In genomic region chr20:41364236-41364855, GRCh38 we compare ENCODE assay signal across 19 cellular contexts. TPM values are rescaled to one million over a fixed set of nuclear protein-coding genes. Genes with fewer than 3 reads are reported as not detected.
DNase-seq lines count a peak whose midpoint lies in the region; ATAC-seq, FAIRE-seq and TF ChIP-seq lines count a peak whose summit lies in the region.
"Had no signal": no experiment of that assay in that cellular context is flagged by ENCODE, and none has a peak within 500 bp of the region (broad histone marks: within the 10 kb centered on the region; RNA-seq: fewer than 3 reads in every experiment).

No MANE protein-coding gene starts in this region.

- no peaks in the 10 kb centered on the region for H3K9me2 ChIP-seq in PC-3 (replicated peaks; ENCODE audit: low read length)

- no peak overlapping the region for H4K91ac ChIP-seq in H1 (replicated peaks; ENCODE audit: insufficient read length, low read length)

- H3K36me3 ChIP-seq in HEK293 (ENCODE audit: control insufficient read depth in 2 of 2, insufficient read depth in 1 of 2, low read length in 2 of 2) (peaks cover 0 to 46% of the 10 kb centered on the region in 2 experiments; a peak in 1 of 3 replicates), PC-3 (ENCODE audit: low read depth, low read length) (no peaks in the 10 kb centered on the region), H1 (ENCODE audit: control insufficient read depth in 2 of 4, insufficient read depth in 4 of 4, low read length in 3 of 4) (no peaks in the 10 kb centered on the region), breast epithelium (no peaks in the 10 kb centered on the region)
- H3K36me3 ChIP-seq: SJCRH30 had no signal

- TF ChIP-seq POLR2A in H1 (IDR thresholded peaks at IDR 0.05; ENCODE audit: control extremely low read depth in 1 of 2, low read depth in 2 of 2, low read length in 2 of 2) (no peak), breast epithelium (IDR thresholded peaks at IDR 0.05) (no peak)

- H3K56ac ChIP-seq in H1 (replicated peaks; ENCODE audit: insufficient read length, low read depth, low read length) = no peak overlapping the region

- peaks cover 7% of the 10 kb centered on the region; the same call in 1 of the 2 replicates for H3K23me2 ChIP-seq in H1 (ENCODE audit: low read depth, low read length)

- H3K23ac ChIP-seq in H1 (ENCODE audit: insufficient read length) = no peak overlapping the region

- no peaks in the 10 kb centered on the region for H3K9me3 Mint-ChIP-seq in stimulated activated naive B cell treated with anti-CD40 and anti-IgM and Interleukin-4, amounts not matched to agents 10 μg/mL and 1 μg/mL and 100 μg/mL, for 72 hours

- POLR2A ChIA-PET in HEK293 (lab: Yijun Ruan, JAX) (no interaction called here), PC-3 (lab: Charles Lee; ENCODE audit: unreplicated experiment) (no interaction called here), H1 (lab: Charles Lee; ENCODE audit: partially characterized antibody) (interaction anchor here (1.0 to 1.1 kb wide), 2 partner anchors 9 to 21 kb away, joined by 3 read pairs; no protein-coding TSS in a partner anchor)

- DNase-seq in PC-3 (no peak), H1 (ENCODE audit: low read depth in 1 of 2, low spot score in 2 of 2) (no peak), breast epithelium (ENCODE audit: low spot score in 2 of 2) (no peak)
- no peak for DNase-seq in stimulated activated naive B cell treated with anti-CD40 and anti-IgM and Interleukin-4, amounts not matched to agents 10 μg/mL and 1 μg/mL and 100 μg/mL, for 72 hours
- DNase-seq: AML-193, DND-41, KG1, NCI-H1417, NCI-H187, NCI-H2107, NCI-H510A, NCI-H774, OCI-M1, RPMI8226, SJCRH30 had no signal

- intact Hi-C loops in PC-3 (cut with micrococcal nuclease) = no loop called here
- intact Hi-C loops in breast epithelium (cut with DNase I; ENCODE audit: low total_unique reads) = no loop called here

- WGBS in H1 (ENCODE audit: extremely low coverage in 1 of 2, insufficient coverage in 1 of 2, insufficient read length in 1 of 2, insufficient replicate concordance in 2 of 2, low coverage in 1 of 2, low lambda C conversion rate in 2 of 2, missing lambda C conversion rate in 1 of 2), 2 experiments = 88% methylated on average over 10 of the region's 13 CpGs; no CpG with 5 or more reads in 1 of the 2 experiments

- no peak overlapping the region for H2BK120ac ChIP-seq in H1 (replicated peaks; ENCODE audit: low read depth, low read length)

- TF ChIP-seq EP300 in H1 (IDR thresholded peaks at IDR 0.05; ENCODE audit: borderline replicate concordance in 1 of 2, low read depth in 2 of 2, low read length in 2 of 2) = no peak

- no peak overlapping the region for H4K5ac ChIP-seq in H1 (ENCODE audit: insufficient read length, low read depth, low read length)

- peak; percentile 22 for ATAC-seq in PC-3
- no peak for ATAC-seq in stimulated activated naive B cell treated with anti-CD40 and anti-IgM and Interleukin-4, amounts not matched to agents 10 μg/mL and 1 μg/mL and 100 μg/mL, for 72 hours (replicated peaks)
- no peak for ATAC-seq in GM18861 (IDR thresholded peaks at IDR 0.05; ENCODE audit: unreplicated experiment)
- ATAC-seq in HG03280 (IDR thresholded peaks at IDR 0.05; ENCODE audit: unreplicated experiment) = no peak

- peaks cover 6 to 7% of the 10 kb centered on the region in 2 donors for H3K4me1 Mint-ChIP-seq in stimulated activated naive B cell treated with anti-CD40 and anti-IgM and Interleukin-4, amounts not matched to agents 10 μg/mL and 1 μg/mL and 100 μg/mL, for 72 hours
- H3K4me1 Mint-ChIP-seq: CD14-positive monocyte had no signal

- no peak overlapping the region for H2BK12ac ChIP-seq in H1 (ENCODE audit: low read depth, low read length)

- BruUV-seq in PC-3 (replicated peaks; lab: Mats Ljungman, UMichigan) = no TSS peak

- H3K27ac ChIP-seq in HEK293 (ENCODE audit: extremely low read depth, low read depth, low read length) (no peak overlapping the region), PC-3 (ENCODE audit: low read length) (no peak overlapping the region), H1 (ENCODE audit: low read depth, low read length) (no peak overlapping the region), breast epithelium (no peak overlapping the region)
- H3K27ac ChIP-seq: SJCRH30 had no signal

- no peak overlapping the region for H3K18ac ChIP-seq in H1 (ENCODE audit: extremely low read depth, low read length)

- H3K4me3 Mint-ChIP-seq in stimulated activated naive B cell treated with anti-CD40 and anti-IgM and Interleukin-4, amounts not matched to agents 10 μg/mL and 1 μg/mL and 100 μg/mL, for 72 hours = no peak overlapping the region

- H4K8ac ChIP-seq in H1 (ENCODE audit: extremely low read depth, insufficient read depth, low read length) = no peak overlapping the region

- no peaks in the 10 kb centered on the region for H4K20me1 ChIP-seq in PC-3 (ENCODE audit: low read length)
- peaks cover 2 to 10% of the 10 kb centered on the region in 2 experiments for H4K20me1 ChIP-seq in H1 (replicated peaks in 1 of 2; ENCODE audit: control insufficient read depth in 1 of 2, insufficient read depth in 2 of 2, low read length in 2 of 2)

- CTCF ChIA-PET in HEK293 (lab: Yijun Ruan, JAX) = interaction anchor here (0.6 to 1.1 kb wide), 3 partner anchors 11 to 229 kb away, joined by 3 read pairs; no protein-coding TSS in a partner anchor
- CTCF ChIA-PET in PC-3 (lab: Charles Lee) = no interaction called here
- CTCF ChIA-PET in H1 (lab: Charles Lee; ENCODE audit: partially characterized antibody) = interaction anchor here (0.6 to 1.3 kb wide), 7 partner anchors 12 to 209 kb away, joined by 3 to 4 read pairs (median 4); partner anchors contain the start of gene LPIN3

- peak; percentile 37; the same call in 1 of the 2 replicates for TF ChIP-seq CTCF in HEK293 (tag by site-specific recombination; IDR thresholded peaks at IDR 0.05)
- TF ChIP-seq CTCF in PC-3 (conservative IDR thresholded peaks at IDR 0.05; ENCODE audit: low read depth, low read length) = no peak
- no peak for TF ChIP-seq CTCF in H1 (IDR thresholded peaks at IDR 0.05; ENCODE audit: control extremely low read depth in 1 of 3, insufficient read depth in 1 of 3, low read depth in 1 of 3, low read length in 3 of 3)
- TF ChIP-seq CTCF in breast epithelium (IDR thresholded peaks at IDR 0.05) = no peak

- H3K27me3 ChIP-seq in PC-3 (ENCODE audit: low read length) (peaks cover 35% of the 10 kb centered on the region), H1 (replicated peaks in 1 of 4; ENCODE audit: control insufficient read depth in 3 of 4, extremely low read depth in 1 of 4, insufficient read depth in 3 of 4, low read length in 3 of 4) (peaks cover 18 to 40% (median 36%) of the 10 kb centered on the region in 4 experiments), breast epithelium (peaks cover 3 to 22% of the 10 kb centered on the region in 2 donors)
- H3K27me3 ChIP-seq: SJCRH30 had no signal

- H2AFZ ChIP-seq in PC-3 (ENCODE audit: low read length) (no peak overlapping the region), H1 (ENCODE audit: low read length) (no peak overlapping the region)

- H3K9me3 ChIP-seq in HEK293 (ENCODE audit: control insufficient read depth, insufficient read depth, low read depth, low read length) (no peaks in the 10 kb centered on the region), PC-3 (ENCODE audit: low read length) (no peaks in the 10 kb centered on the region), H1 (ENCODE audit: insufficient read depth in 2 of 2, low read depth in 1 of 2, low read length in 1 of 2) (no peaks in the 10 kb centered on the region), breast epithelium (no peaks in the 10 kb centered on the region)
- H3K9me3 ChIP-seq: SJCRH30 had no signal

- H3K4ac ChIP-seq in H1 (replicated peaks; ENCODE audit: insufficient read length, low read depth, low read length) = no peak overlapping the region

- H3K27ac Mint-ChIP-seq in stimulated activated naive B cell treated with anti-CD40 and anti-IgM and Interleukin-4, amounts not matched to agents 10 μg/mL and 1 μg/mL and 100 μg/mL, for 72 hours = peak overlapping the region; percentile 39
- H3K27ac Mint-ChIP-seq: CD14-positive monocyte had no signal

- no peaks in the 10 kb centered on the region for H3F3A ChIP-seq in PC-3 (ENCODE audit: low read length, unreplicated experiment)

- H3K4me2 ChIP-seq in PC-3 (ENCODE audit: low read length) (no peak overlapping the region), H1 (ENCODE audit: insufficient read depth in 1 of 2, low read depth in 2 of 2, low read length in 2 of 2) (no peak overlapping the region)

- peaks cover 39 to 45% of the 10 kb centered on the region in 2 donors for H3K27me3 Mint-ChIP-seq in stimulated activated naive B cell treated with anti-CD40 and anti-IgM and Interleukin-4, amounts not matched to agents 10 μg/mL and 1 μg/mL and 100 μg/mL, for 72 hours

- H3K9ac ChIP-seq in PC-3 (ENCODE audit: low read length) (no peak overlapping the region), H1 (replicated peaks in 1 of 4; ENCODE audit: extremely low read depth in 1 of 4, low read depth in 3 of 4, low read length in 3 of 4) (no peak overlapping the region)

- TF ChIP-seq RAD21 in H1 (IDR thresholded peaks at IDR 0.05 in 1 of 2, conservative IDR thresholded peaks at IDR 0.05 in 1 of 2; ENCODE audit: low read depth in 2 of 2, low read length in 2 of 2) = no peak

- H3K4me3 ChIP-seq in HEK293 (ENCODE audit: low read depth, low read length) = no peak overlapping the region
- H3K4me3 ChIP-seq in PC-3 (ENCODE audit: low read length) = no peak overlapping the region
- no peak overlapping the region for H3K4me3 ChIP-seq in H1 (ENCODE audit: extremely low read depth in 1 of 4, insufficient read depth in 2 of 4, low read depth in 3 of 4, low read length in 4 of 4)
- H3K4me3 ChIP-seq in breast epithelium = no peak overlapping the region
- H3K4me3 ChIP-seq: SJCRH30 had no signal

- no peak overlapping the region for H2AK5ac ChIP-seq in H1 (ENCODE audit: low read depth, low read length)

- H3K79me2 ChIP-seq in PC-3 (ENCODE audit: low read length) (no peaks in the 10 kb centered on the region), H1 (ENCODE audit: control insufficient read depth in 1 of 2, insufficient read depth in 2 of 2, low read length in 2 of 2) (no peaks in the 10 kb centered on the region)

- no peak overlapping the region for H2BK5ac ChIP-seq in H1 (ENCODE audit: low read depth, low read length)

- no peak for FAIRE-seq in H1 (lab: Jason Lieb, UNC)

- no peak overlapping the region for H3K14ac ChIP-seq in H1 (ENCODE audit: insufficient read length)

- H3K4me1 ChIP-seq in HEK293 (ENCODE audit: control insufficient read depth, insufficient read depth, low read length) (no peaks in the 10 kb centered on the region), PC-3 (ENCODE audit: insufficient read depth, low read length) (no peaks in the 10 kb centered on the region), H1 (replicated peaks in 1 of 4; ENCODE audit: control insufficient read depth in 3 of 4, insufficient read depth in 4 of 4, low read length in 3 of 4) (peaks cover 0 to 2% (median 0%) of the 10 kb centered on the region in 4 experiments; a peak in 3 of 7 replicates), breast epithelium (no peaks in the 10 kb centered on the region)

- no peaks in the 10 kb centered on the region for H3K36me3 Mint-ChIP-seq in stimulated activated naive B cell treated with anti-CD40 and anti-IgM and Interleukin-4, amounts not matched to agents 10 μg/mL and 1 μg/mL and 100 μg/mL, for 72 hours
- H3K36me3 Mint-ChIP-seq: CD14-positive monocyte had no signal

- 0 out of 2 replicates have a peak overlapping the region, but pooled peaks have one; percentile 61 for H2BK15ac ChIP-seq in H1 (ENCODE audit: low read length)

- H3K79me1 ChIP-seq in H1 (ENCODE audit: low read depth, low read length) = no peaks in the 10 kb centered on the region

- H2BK20ac ChIP-seq in H1 (ENCODE audit: low read length) = no peak overlapping the region

RNA-seq across cellular contexts. Expression of gene EMILIN3, which starts 2.3 kb away (rescaled TPM):
- not detected in 2 replicates for total RNA-seq in PC-3 (2014; rRNA removed)
- 3.5 and 3.8 TPM in 2 replicates for total RNA-seq in H1 (2021; fragmentation: NEBNext Ultra II Directional; extraction: Animal tissue kit (Norgen Biotek cat#: 25700))
- polyA plus RNA-seq in H1 (2011; rRNA removed) = 5.2 TPM in 2 replicates
- polyA plus RNA-seq in H1 (2011; cell fraction: cytosol; rRNA removed) = 5.3 TPM
- 7.2 TPM for polyA plus RNA-seq in H1 (2011; cell fraction: nucleus; rRNA removed)
- 2.5 to 5.5 TPM (median 4.5 TPM) in 4 replicates for polyA plus RNA-seq in H1 (2012, experiment 1 of 2)
- polyA plus RNA-seq in H1 (2012, experiment 2 of 2) = 4.1 TPM
- polyA plus RNA-seq in H1 (2013, experiment 1 of 2) = 3.9 TPM
- polyA plus RNA-seq in H1 (2013, experiment 2 of 2) = 3.8 TPM
- 5.0 and 5.7 TPM in 2 replicates for polyA minus RNA-seq in H1 (2011; rRNA and poly(A)+ RNA removed)
- 4.8 TPM for polyA minus RNA-seq in H1 (2011; cell fraction: cytosol; rRNA and poly(A)+ RNA removed)
- polyA minus RNA-seq in H1 (2011; cell fraction: nucleus; rRNA and poly(A)+ RNA removed) = 4.5 TPM
- 1 to 10 TPM in 2 of 3 donors, under 1 TPM in 1; 0.32 to 7.5 (median 1.3) TPM for total RNA-seq in breast epithelium
- polyA plus RNA-seq: CD14-positive monocyte had no signal

RNA-seq across cellular contexts. Expression of gene LPIN3, which starts 23.7 kb away (rescaled TPM):
- 24.1 and 27.9 TPM in 2 replicates for total RNA-seq in PC-3 (2014; rRNA removed)
- 3.1 and 3.7 TPM in 2 replicates for total RNA-seq in H1 (2021; fragmentation: NEBNext Ultra II Directional; extraction: Animal tissue kit (Norgen Biotek cat#: 25700))
- polyA plus RNA-seq in H1 (2011; rRNA removed) = 3.9 and 5.1 TPM in 2 replicates
- polyA plus RNA-seq in H1 (2011; cell fraction: cytosol; rRNA removed) = 5.4 TPM
- 41.9 TPM for polyA plus RNA-seq in H1 (2011; cell fraction: nucleus; rRNA removed)
- polyA plus RNA-seq in H1 (2012, experiment 1 of 2) = 3.7 to 5.9 TPM (median 5.6 TPM) in 4 replicates
- 3.7 TPM for polyA plus RNA-seq in H1 (2012, experiment 2 of 2)
- polyA plus RNA-seq in H1 (2013, experiment 1 of 2) = 4.0 TPM
- polyA plus RNA-seq in H1 (2013, experiment 2 of 2) = 4.1 TPM
- polyA minus RNA-seq in H1 (2011; rRNA and poly(A)+ RNA removed) = 3.3 and 3.7 TPM in 2 replicates
- 2.3 TPM for polyA minus RNA-seq in H1 (2011; cell fraction: cytosol; rRNA and poly(A)+ RNA removed)
- 10.7 TPM for polyA minus RNA-seq in H1 (2011; cell fraction: nucleus; rRNA and poly(A)+ RNA removed)
- 10 to 100 TPM; 20.8 to 43.2 (median 39.0) TPM for total RNA-seq in breast epithelium
- polyA plus RNA-seq: CD14-positive monocyte had no signal

RNA-seq across cellular contexts. Expression of gene ZHX3, which starts 46.8 kb away (rescaled TPM):
- total RNA-seq in PC-3 (2014; rRNA removed) = 14.0 and 16.2 TPM in 2 replicates
- total RNA-seq in H1 (2021; fragmentation: NEBNext Ultra II Directional; extraction: Animal tissue kit (Norgen Biotek cat#: 25700)) = 5.9 and 7.8 TPM in 2 replicates
- 1.00 and 1.8 TPM in 2 replicates for polyA plus RNA-seq in H1 (2011; rRNA removed)
- polyA plus RNA-seq in H1 (2011; cell fraction: cytosol; rRNA removed) = 1.8 TPM
- polyA plus RNA-seq in H1 (2011; cell fraction: nucleus; rRNA removed) = 3.5 TPM
- 1.9 to 3.3 TPM (median 2.3 TPM) in 4 replicates for polyA plus RNA-seq in H1 (2012, experiment 1 of 2)
- 0.42 TPM for polyA plus RNA-seq in H1 (2012, experiment 2 of 2)
- polyA plus RNA-seq in H1 (2013, experiment 1 of 2) = 2.4 TPM
- 2.3 TPM for polyA plus RNA-seq in H1 (2013, experiment 2 of 2)
- polyA minus RNA-seq in H1 (2011; rRNA and poly(A)+ RNA removed) = 6.3 and 6.4 TPM in 2 replicates
- 1.5 TPM for polyA minus RNA-seq in H1 (2011; cell fraction: cytosol; rRNA and poly(A)+ RNA removed)
- polyA minus RNA-seq in H1 (2011; cell fraction: nucleus; rRNA and poly(A)+ RNA removed) = 4.8 TPM
- total RNA-seq in breast epithelium = 10 to 100 TPM; 34.4 to 35.7 (median 34.6) TPM

Comparison
In these comparisons a context has a peak if more than half of its experiments do, and no peak if none do; other contexts are left out.
1. Of the 6 proteins assayed by ChIP-seq in both HEK293 and H1: peak only in HEK293: CTCF; only in H1: none; in both: none; in neither: 5.